ENCODE assay signal across 10 cellular contexts in genomic region chr14:99568567-99569560, GRCh38. TPM values are rescaled to one million over a fixed set of nuclear protein-coding genes. Genes with fewer than 3 reads are reported as not detected.
A peak's percentile ranks its signal among the peaks of the same experiment; 100 is the strongest.
DNase-seq lines count a peak whose midpoint lies in the region; ATAC-seq and TF ChIP-seq lines count a peak whose summit lies in the region.
"Had no signal": no experiment of that assay in that cellular context is flagged by ENCODE, and none has a peak within 500 bp of the region (broad histone marks: within the 10 kb centered on the region; RNA-seq: fewer than 3 reads in every experiment).

No MANE protein-coding gene starts in this region.

- no peaks in the 10 kb centered on the region for H3F3A ChIP-seq in MM.1S (ENCODE audit: insufficient read depth, low read length)

- no peak overlapping the region for H3K18ac ChIP-seq in IMR-90 (ENCODE audit: low read depth, low read length)

- H3K27me3 ChIP-seq in IMR-90 (ENCODE audit: control insufficient read depth, insufficient read depth, low read length) (no peaks in the 10 kb centered on the region), MM.1S (replicated peaks; ENCODE audit: insufficient read depth, low read length) (no peaks in the 10 kb centered on the region)

- peak overlapping the region; percentile 92 for H2AK9ac ChIP-seq in IMR-90 (replicated peaks; ENCODE audit: low read depth, low read length, poor library complexity)

- H3K79me1 ChIP-seq in IMR-90 (ENCODE audit: low read depth in 1 of 2, low read length in 2 of 2) = peaks cover 28 to 91% of the 10 kb centered on the region in 2 experiments

- peak overlapping the region; percentile 5; the same call in 1 of the 2 replicates for H2BK20ac ChIP-seq in IMR-90 (ENCODE audit: low read depth, low read length)

- ATAC-seq in IMR-90 (ENCODE audit: low read depth) (peak; percentile 50), SK-N-SH treated with all-trans-retinoic acid at 6 μM for 48 hours (peak; percentile 26), left ventricle myocardium superior (peak; percentile 48), GM19395 (IDR thresholded peaks at IDR 0.05; ENCODE audit: unreplicated experiment) (no peak)

- H3K9me1 ChIP-seq in IMR-90 (ENCODE audit: insufficient read depth, low read length) = peaks cover 23% of the 10 kb centered on the region

- H2BK5ac ChIP-seq in IMR-90 (ENCODE audit: low read depth, low read length, poor library complexity, severe bottlenecking) = no peak overlapping the region

- H3K4me1 ChIP-seq in IMR-90 (ENCODE audit: control insufficient read depth, insufficient read depth, low read length) = peaks cover 44% of the 10 kb centered on the region
- H3K4me1 ChIP-seq in MM.1S (ENCODE audit: low read length) = no peaks in the 10 kb centered on the region

- H4K8ac ChIP-seq in IMR-90 (ENCODE audit: low read depth in 2 of 2, low read length in 2 of 2) = peak overlapping the region in 1 of 2 experiments; percentile 50; a peak in 2 of 4 replicates

- no peak for TF ChIP-seq RAD21 in IMR-90 (IDR thresholded peaks at IDR 0.05; ENCODE audit: low read length)

- peak overlapping the region; percentile 35; the same call in 1 of the 2 replicates for H4K5ac ChIP-seq in IMR-90 (ENCODE audit: low read depth, low read length)

- H2AFZ ChIP-seq in IMR-90 (replicated peaks; ENCODE audit: low read length, poor library complexity) (peak overlapping the region; percentile 26), MM.1S (ENCODE audit: low read length) (no peak overlapping the region)

- H3K56ac ChIP-seq in IMR-90 (ENCODE audit: extremely low read depth, insufficient read depth, low read length) = no peak overlapping the region

- H3K9me3 ChIP-seq in IMR-90 (ENCODE audit: control insufficient read depth, insufficient read depth, low read length) = no peaks in the 10 kb centered on the region
- no peaks in the 10 kb centered on the region for H3K9me3 ChIP-seq in MM.1S (replicated peaks; ENCODE audit: insufficient read depth, low read length)

- TF ChIP-seq POLR2A in IMR-90 (IDR thresholded peaks at IDR 0.05; ENCODE audit: low read depth, low read length) = no peak

- no TSS peak for BruUV-seq in IMR-90 (replicated peaks; lab: Mats Ljungman, UMichigan)

- CTCF ChIA-PET in IMR-90 (lab: Yijun Ruan, JAX) = no interaction called here

- H3K14ac ChIP-seq in IMR-90 (replicated peaks; ENCODE audit: low read depth, low read length) = peak overlapping the region; percentile 50

- intact Hi-C loops in IMR-90 (cut with micrococcal nuclease) (loop anchor here (5.0 kb wide), 1 partner anchor 37 kb away; no protein-coding TSS in a partner anchor), left ventricle myocardium superior (cut with micrococcal nuclease) (no loop called here)

- H4K91ac ChIP-seq in IMR-90 (ENCODE audit: insufficient read depth, low read depth, low read length) = peak overlapping the region; percentile 77

- WGBS in IMR-90 (ENCODE audit: extremely low coverage in 2 of 2, insufficient read length in 1 of 2), 2 experiments = 59% methylated on average over 13 of the region's 22 CpGs; no CpG with 5 or more reads in 1 of the 2 experiments

- no peaks in the 10 kb centered on the region for H3K79me2 ChIP-seq in MM.1S (ENCODE audit: low read length)

- H3K36me3 ChIP-seq in IMR-90 (ENCODE audit: control insufficient read depth, insufficient read depth, low read length) (no peaks in the 10 kb centered on the region), MM.1S (replicated peaks; ENCODE audit: insufficient read depth, low read length) (no peaks in the 10 kb centered on the region)

- no peaks in the 10 kb centered on the region for H3K9me2 ChIP-seq in MM.1S (replicated peaks; ENCODE audit: insufficient read depth, low read length)

- H2AK5ac ChIP-seq in IMR-90 (ENCODE audit: low read depth, low read length) = peak overlapping the region; percentile 80

- H3K4me2 ChIP-seq in IMR-90 (ENCODE audit: low read depth, low read length) (0 out of 2 replicates have a peak overlapping the region, but pooled peaks have one; percentile 7), MM.1S (ENCODE audit: low read depth, low read length) (no peak overlapping the region)

- no peak overlapping the region; the same call in 1 of the 2 replicates for H3K9ac ChIP-seq in IMR-90 (ENCODE audit: low read depth, low read length)
- no peak overlapping the region for H3K9ac ChIP-seq in MM.1S (ENCODE audit: low read length)

- peaks cover 52% of the 10 kb centered on the region for H4K20me1 ChIP-seq in IMR-90 (ENCODE audit: insufficient read depth, low read length)
- H4K20me1 ChIP-seq in MM.1S (ENCODE audit: insufficient read depth, low read length) = no peaks in the 10 kb centered on the region

- TF ChIP-seq CTCF in IMR-90 (conservative IDR thresholded peaks at IDR 0.05; ENCODE audit: low read depth, low read length) (no peak), MM.1S (IDR thresholded peaks at IDR 0.05; ENCODE audit: low read length) (no peak)

- dilution Hi-C loops in IMR-90 (cut with HindIII; ENCODE audit: low sequenced_read_pairs, unreplicated experiment) = no loop called here

- peak overlapping the region; percentile 56 for H2BK120ac ChIP-seq in IMR-90 (ENCODE audit: low read depth, low read length)

- H3K23ac ChIP-seq in IMR-90 (ENCODE audit: low read depth, low read length) = peak overlapping the region; percentile 60; the same call in 1 of the 2 replicates

- peak overlapping the region; percentile 69 for H3K4ac ChIP-seq in IMR-90 (ENCODE audit: low read depth, low read length)

- H3K27ac ChIP-seq in IMR-90 (ENCODE audit: insufficient read depth, low read length) = no peak overlapping the region
- H3K27ac ChIP-seq in MM.1S (ENCODE audit: low read length) = no peak overlapping the region

- H3K4me3 ChIP-seq in IMR-90 (ENCODE audit: insufficient read depth, low read depth, low read length) (no peak overlapping the region), MM.1S (ENCODE audit: low read length) (no peak overlapping the region)

- H2BK15ac ChIP-seq in IMR-90 (ENCODE audit: low read depth, low read length) = peak overlapping the region; percentile 5; the same call in 1 of the 3 replicates

- peak; percentile 55 for DNase-seq in A172 (ENCODE audit: low spot score)
- peak; percentile 63 for DNase-seq in IMR-90
- peak; percentile 69 for DNase-seq in left ventricle myocardium superior
- no peak for DNase-seq in NCI-H2081 treated with DMSO at 0.1 percent for 48 hours (lab: John Stamatoyannopoulos, UW)
- DNase-seq in MM.1S = no peak
- no peak for DNase-seq in NK-92 (lab: John Stamatoyannopoulos, UW; ENCODE audit: unreplicated experiment)
- DNase-seq: activated effector memory CD4-positive, alpha-beta T cell treated with anti-CD3 and anti-CD28 coated beads, Interleukin-2, amount 50 U/mL, for 16 hours; GOT3 had no signal

- in situ Hi-C loops in IMR-90 (cut with MboI; ENCODE audit: low sequenced_read_pairs) = no loop called here

- POLR2A ChIA-PET in IMR-90 (lab: Charles Lee; ENCODE audit: unreplicated experiment) = interaction anchor here (0.6 kb wide), 1 partner anchor 27 kb away, joined by 5 read pairs; no protein-coding TSS in a partner anchor

TF ChIP-seq in IMR-90, 13 proteins besides CTCF, POLR2A, EP300 and RAD21:
- TF ChIP-seq USF2 (IDR thresholded peaks at IDR 0.05; ENCODE audit: low read depth, low read length) = no peak
- peak; percentile 89 for TF ChIP-seq BHLHE40 (IDR thresholded peaks at IDR 0.05; ENCODE audit: low read depth, low read length)
TF ChIP-seq in IMR-90: peak in this region for 1.

TF ChIP-seq in SK-N-SH treated with all-trans-retinoic acid at 6 μM for 48 hours, 23 proteins besides CTCF, POLR2A, EP300 and RAD21:
- TF ChIP-seq ZFP30 (CRISPR knock-in tag; IDR thresholded peaks at IDR 0.05) (no peak), TOX (CRISPR knock-in tag; IDR thresholded peaks at IDR 0.05; ENCODE audit: borderline replicate concordance) (no peak), POU6F1 (CRISPR knock-in tag; IDR thresholded peaks at IDR 0.05; ENCODE audit: borderline replicate concordance, low read depth) (no peak), OSR1 (CRISPR knock-in tag; IDR thresholded peaks at IDR 0.05) (no peak)
- TF ChIP-seq, protein P1, sequence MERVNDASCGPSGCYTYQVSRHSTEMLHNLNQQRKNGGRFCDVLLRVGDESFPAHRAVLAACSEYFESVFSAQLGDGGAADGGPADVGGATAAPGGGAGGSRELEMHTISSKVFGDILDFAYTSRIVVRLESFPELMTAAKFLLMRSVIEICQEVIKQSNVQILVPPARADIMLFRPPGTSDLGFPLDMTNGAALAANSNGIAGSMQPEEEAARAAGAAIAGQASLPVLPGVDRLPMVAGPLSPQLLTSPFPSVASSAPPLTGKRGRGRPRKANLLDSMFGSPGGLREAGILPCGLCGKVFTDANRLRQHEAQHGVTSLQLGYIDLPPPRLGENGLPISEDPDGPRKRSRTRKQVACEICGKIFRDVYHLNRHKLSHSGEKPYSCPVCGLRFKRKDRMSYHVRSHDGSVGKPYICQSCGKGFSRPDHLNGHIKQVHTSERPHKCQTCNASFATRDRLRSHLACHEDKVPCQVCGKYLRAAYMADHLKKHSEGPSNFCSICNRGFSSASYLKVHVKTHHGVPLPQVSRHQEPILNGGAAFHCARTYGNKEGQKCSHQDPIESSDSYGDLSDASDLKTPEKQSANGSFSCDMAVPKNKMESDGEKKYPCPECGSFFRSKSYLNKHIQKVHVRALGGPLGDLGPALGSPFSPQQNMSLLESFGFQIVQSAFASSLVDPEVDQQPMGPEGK (CRISPR knock-in tag; IDR thresholded peaks at IDR 0.05; ENCODE audit: borderline replicate concordance) = no peak

RNA-seq across cellular contexts. Expression of gene CCDC85C, which starts 35.1 kb away (rescaled TPM):
- total RNA-seq in A172 (2014; rRNA removed; shearing (Covaris generic)) = 49.6 and 84.9 TPM in 2 replicates
- total RNA-seq in IMR-90 (2012; rRNA removed) (13.9 and 16.0 TPM in 2 replicates), left ventricle myocardium superior (49.3 TPM)
- 19.0 and 22.2 TPM in 2 replicates for polyA plus RNA-seq in IMR-90 (2012; rRNA removed)
- 10.9 and 15.5 TPM in 2 replicates for polyA plus RNA-seq in IMR-90 (2012; cell fraction: cytosol; rRNA removed)
- 11.3 and 20.4 TPM in 2 replicates for polyA plus RNA-seq in IMR-90 (2012; cell fraction: nucleus; rRNA removed; ENCODE audit: low replicate concordance)

Comparison
In these comparisons a context has a peak if more than half of its experiments do, and no peak if none do; other contexts are left out.
1. DNase-seq: peak in A172 (single experiment), IMR-90 (single experiment) and left ventricle myocardium superior (single experiment); none in NCI-H2081 treated with DMSO at 0.1 percent for 48 hours (single experiment), MM.1S (single experiment) and NK-92 (single experiment).